Comparison of ENCODE assay signal across 1 cellular context in the genomic region with DNA sequence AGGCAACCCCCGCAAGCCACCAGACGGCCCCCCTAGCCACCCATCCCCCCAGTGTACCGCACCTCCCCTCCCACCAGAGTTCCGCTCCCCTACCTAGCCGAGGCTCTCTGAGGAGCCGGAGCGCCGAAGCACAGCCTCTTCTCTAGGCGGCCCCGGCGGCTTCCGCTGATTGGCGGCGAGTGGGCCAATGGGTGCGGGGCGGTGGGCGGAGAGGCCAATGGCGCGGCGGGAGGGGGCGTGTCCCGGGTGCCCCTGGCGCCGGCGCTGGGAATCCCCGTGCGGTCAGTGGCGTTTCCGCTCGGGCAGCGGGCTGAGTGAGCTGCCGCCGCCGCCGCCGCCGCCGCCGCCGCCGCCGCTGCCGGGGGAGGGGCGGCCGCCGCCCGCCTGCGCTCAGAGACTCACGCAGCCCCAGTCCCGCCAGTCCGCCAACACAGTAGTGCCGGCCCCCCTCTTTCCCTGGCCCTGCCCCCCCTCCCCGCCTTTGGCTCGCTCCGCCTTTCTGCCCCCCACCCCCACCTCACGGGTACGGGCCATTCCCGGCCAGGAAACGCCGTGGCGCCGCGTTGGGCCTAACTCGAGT.
TF ChIP-seq lines count a peak whose summit lies in the region.

A gene with protein sequence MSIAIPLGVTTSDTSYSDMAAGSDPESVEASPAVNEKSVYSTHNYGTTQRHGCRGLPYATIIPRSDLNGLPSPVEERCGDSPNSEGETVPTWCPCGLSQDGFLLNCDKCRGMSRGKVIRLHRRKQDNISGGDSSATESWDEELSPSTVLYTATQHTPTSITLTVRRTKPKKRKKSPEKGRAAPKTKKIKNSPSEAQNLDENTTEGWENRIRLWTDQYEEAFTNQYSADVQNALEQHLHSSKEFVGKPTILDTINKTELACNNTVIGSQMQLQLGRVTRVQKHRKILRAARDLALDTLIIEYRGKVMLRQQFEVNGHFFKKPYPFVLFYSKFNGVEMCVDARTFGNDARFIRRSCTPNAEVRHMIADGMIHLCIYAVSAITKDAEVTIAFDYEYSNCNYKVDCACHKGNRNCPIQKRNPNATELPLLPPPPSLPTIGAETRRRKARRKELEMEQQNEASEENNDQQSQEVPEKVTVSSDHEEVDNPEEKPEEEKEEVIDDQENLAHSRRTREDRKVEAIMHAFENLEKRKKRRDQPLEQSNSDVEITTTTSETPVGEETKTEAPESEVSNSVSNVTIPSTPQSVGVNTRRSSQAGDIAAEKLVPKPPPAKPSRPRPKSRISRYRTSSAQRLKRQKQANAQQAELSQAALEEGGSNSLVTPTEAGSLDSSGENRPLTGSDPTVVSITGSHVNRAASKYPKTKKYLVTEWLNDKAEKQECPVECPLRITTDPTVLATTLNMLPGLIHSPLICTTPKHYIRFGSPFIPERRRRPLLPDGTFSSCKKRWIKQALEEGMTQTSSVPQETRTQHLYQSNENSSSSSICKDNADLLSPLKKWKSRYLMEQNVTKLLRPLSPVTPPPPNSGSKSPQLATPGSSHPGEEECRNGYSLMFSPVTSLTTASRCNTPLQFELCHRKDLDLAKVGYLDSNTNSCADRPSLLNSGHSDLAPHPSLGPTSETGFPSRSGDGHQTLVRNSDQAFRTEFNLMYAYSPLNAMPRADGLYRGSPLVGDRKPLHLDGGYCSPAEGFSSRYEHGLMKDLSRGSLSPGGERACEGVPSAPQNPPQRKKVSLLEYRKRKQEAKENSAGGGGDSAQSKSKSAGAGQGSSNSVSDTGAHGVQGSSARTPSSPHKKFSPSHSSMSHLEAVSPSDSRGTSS (N-terminal part only) (plus strand): TSS at position 285 of the 580 bp plus-strand sequence. CDS start 31,324 bp downstream, outside the sequence.

TF ChIP-seq in GM12878, 131 proteins besides CTCF, POLR2A, EP300 and RAD21 (continued from another document):
- TF ChIP-seq, protein P1, sequence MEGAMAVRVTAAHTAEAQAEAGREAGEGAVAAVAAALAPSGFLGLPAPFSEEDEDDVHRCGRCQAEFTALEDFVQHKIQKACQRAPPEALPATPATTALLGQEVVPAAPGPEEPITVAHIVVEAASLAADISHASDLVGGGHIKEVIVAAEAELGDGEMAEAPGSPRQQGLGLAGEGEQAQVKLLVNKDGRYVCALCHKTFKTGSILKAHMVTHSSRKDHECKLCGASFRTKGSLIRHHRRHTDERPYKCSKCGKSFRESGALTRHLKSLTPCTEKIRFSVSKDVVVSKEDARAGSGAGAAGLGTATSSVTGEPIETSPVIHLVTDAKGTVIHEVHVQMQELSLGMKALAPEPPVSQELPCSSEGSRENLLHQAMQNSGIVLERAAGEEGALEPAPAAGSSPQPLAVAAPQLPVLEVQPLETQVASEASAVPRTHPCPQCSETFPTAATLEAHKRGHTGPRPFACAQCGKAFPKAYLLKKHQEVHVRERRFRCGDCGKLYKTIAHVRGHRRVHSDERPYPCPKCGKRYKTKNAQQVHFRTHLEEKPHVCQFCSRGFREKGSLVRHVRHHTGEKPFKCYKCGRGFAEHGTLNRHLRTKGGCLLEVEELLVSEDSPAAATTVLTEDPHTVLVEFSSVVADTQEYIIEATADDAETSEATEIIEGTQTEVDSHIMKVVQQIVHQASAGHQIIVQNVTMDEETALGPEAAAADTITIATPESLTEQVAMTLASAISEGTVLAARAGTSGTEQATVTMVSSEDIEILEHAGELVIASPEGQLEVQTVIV (IDR thresholded peaks at IDR 0.05; ENCODE audit: borderline replicate concordance, partially characterized antibody), result no peak
TF ChIP-seq in GM12878: peak in this region for 26.
